Comparison of ENCODE assay signal across 33 cellular contexts in the genomic region with DNA sequence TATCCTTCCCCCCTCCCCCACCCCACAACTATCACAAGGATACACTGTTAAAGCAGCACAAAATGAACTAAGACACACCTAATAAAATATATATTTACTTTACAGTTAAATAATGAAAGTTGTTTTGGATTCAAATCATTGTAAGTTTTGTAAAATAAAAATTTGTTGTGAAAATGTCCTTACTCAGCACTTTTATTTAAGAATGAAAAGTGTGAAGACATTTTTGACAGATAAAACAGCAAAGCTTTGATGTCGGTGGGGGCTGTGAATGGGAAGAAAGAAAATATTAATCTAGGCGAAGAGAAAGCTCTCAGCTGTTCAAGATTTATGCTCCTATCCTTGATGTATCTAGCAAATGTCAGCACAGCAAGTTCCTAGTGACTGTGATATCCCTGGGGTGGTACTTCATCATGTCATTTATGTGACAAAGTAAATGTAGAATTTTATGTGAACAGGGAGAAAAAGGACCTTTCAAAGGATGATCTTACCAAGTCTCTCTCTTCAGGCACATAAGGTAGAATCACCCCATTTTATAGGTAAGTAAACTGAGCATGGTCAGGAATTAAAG.
"Had no signal": no experiment of that assay in that cellular context is flagged by ENCODE, and none has a peak within 500 bp of the region (broad histone marks: within the 10 kb centered on the region; RNA-seq: fewer than 3 reads in every experiment).

No MANE protein-coding gene starts in this region.

- H3K27me3 Mint-ChIP-seq: activated CD4-positive, alpha-beta memory T cell treated with anti-CD3 and anti-CD28 coated beads for 36 hours; activated CD4-positive, alpha-beta T cell treated with anti-CD3 and anti-CD28 coated beads for 36 hours; activated CD4-positive, alpha-beta T cell treated with anti-CD3 and anti-CD28 coated beads, Interleukin-2, amount 10 ng/mL, durations not matched to agents 24 days and 14 days; activated CD8-positive, alpha-beta memory T cell treated with anti-CD3 and anti-CD28 coated beads, Interleukin-2, amount 10 ng/mL, durations not matched to agents 7 days and 5 days; activated naive CD4-positive, alpha-beta T cell treated with anti-CD3 and anti-CD28 coated beads, Interleukin-2, amount 50 U/mL, for 24 hours; activated naive CD8-positive, alpha-beta T cell treated with anti-CD3 and anti-CD28 coated beads, Interleukin-2, amount 10 ng/mL, durations not matched to agents 7 days and 5 days; brain; dendritic cell treated with granulocyte-macrophage colony-stimulating factor and Interleukin-4, amounts not matched to agents 40 ng/mL and 50 ng/mL, for 4 days had no signal

- H3K27me3 ChIP-seq: ascending aorta, breast epithelium, cardiac muscle cell, esophagus muscularis mucosa, gastrocnemius medialis, heart left ventricle had no signal

- H3K4me3 Mint-ChIP-seq: activated CD4-positive, alpha-beta memory T cell treated with anti-CD3 and anti-CD28 coated beads for 36 hours; activated CD4-positive, alpha-beta T cell treated with anti-CD3 and anti-CD28 coated beads for 36 hours; activated CD4-positive, alpha-beta T cell treated with anti-CD3 and anti-CD28 coated beads, Interleukin-2, amount 10 ng/mL, durations not matched to agents 24 days and 14 days; activated CD8-positive, alpha-beta memory T cell treated with anti-CD3 and anti-CD28 coated beads, Interleukin-2, amount 10 ng/mL, durations not matched to agents 7 days and 5 days; activated CD8-positive, alpha-beta T cell treated with anti-CD3 and anti-CD28 coated beads, Interleukin-2, amount 10 ng/mL, durations not matched to agents 7 days and 5 days; activated naive CD4-positive, alpha-beta T cell treated with anti-CD3 and anti-CD28 coated beads for 36 hours; activated naive CD4-positive, alpha-beta T cell treated with anti-CD3 and anti-CD28 coated beads, Interleukin-2, amount 50 U/mL, for 24 hours; activated naive CD8-positive, alpha-beta T cell treated with anti-CD3 and anti-CD28 coated beads, Interleukin-2, amount 10 ng/mL, durations not matched to agents 7 days and 5 days; activated T-helper 1 cell treated with anti-CD3 and anti-CD28 coated beads, Interleukin-12 subunit alpha, Interleukin-12 subunit beta, Interleukin-2, Interleukin-4 antibody, amounts not matched to agents 30 ng/mL and 10 ng/mL and 1 ng/mL, durations not matched to agents 14 hours and 24 hours and 36 hours; brain; dendritic cell treated with granulocyte-macrophage colony-stimulating factor and Interleukin-4, amounts not matched to agents 40 ng/mL and 50 ng/mL, for 4 days; endodermal cell had no signal

- DNase-seq: activated CD4-positive, alpha-beta memory T cell treated with anti-CD3 and anti-CD28 coated beads for 36 hours; activated CD4-positive, alpha-beta T cell treated with anti-CD3 and anti-CD28 coated beads for 36 hours; activated CD4-positive, alpha-beta T cell treated with anti-CD3 and anti-CD28 coated beads, Interleukin-2, amount 10 ng/mL, durations not matched to agents 24 days and 14 days; activated CD4-positive, CD25-positive, alpha-beta regulatory T cell; activated CD4-positive, CD25-positive, alpha-beta regulatory T cell treated with anti-CD3 and anti-CD28 coated beads, Interleukin-2, amount 50 U/mL, for 72 hours; activated CD8-positive, alpha-beta memory T cell treated with anti-CD3 and anti-CD28 coated beads, Interleukin-2, amount 10 ng/mL, durations not matched to agents 7 days and 5 days; activated CD8-positive, alpha-beta memory T cell treated with anti-CD3 and anti-CD28 coated beads, Interleukin-2, amount 50 U/mL, for 4 hours; activated CD8-positive, alpha-beta T cell treated with anti-CD3 and anti-CD28 coated beads, Interleukin-2, amount 10 ng/mL, durations not matched to agents 7 days and 5 days; activated effector memory CD4-positive, alpha-beta T cell treated with anti-CD3 and anti-CD28 coated beads, Interleukin-2, amount 50 U/mL, for 16 hours; activated naive CD4-positive, alpha-beta T cell treated with anti-CD3 and anti-CD28 coated beads for 36 hours; activated naive CD8-positive, alpha-beta T cell treated with anti-CD3 and anti-CD28 coated beads, Interleukin-2, amount 10 ng/mL, durations not matched to agents 7 days and 5 days; activated T-cell treated with anti-CD3 and anti-CD28 coated beads, Interleukin-2, amount 50 U/mL, for 1 hour; activated T-cell treated with anti-CD3 and anti-CD28 coated beads, Interleukin-2, amount 50 U/mL, for 48 hours; central memory CD4-positive, alpha-beta T cell; dorsolateral prefrontal cortex; effector memory CD4-positive, alpha-beta T cell; endodermal cell; erythroblast; foreskin keratinocyte; gastrocnemius medialis; glutamatergic neuron; heart left ventricle; T-helper 9 cell had no signal

- H3K27ac Mint-ChIP-seq: activated CD4-positive, alpha-beta memory T cell treated with anti-CD3 and anti-CD28 coated beads for 36 hours; activated CD4-positive, alpha-beta T cell treated with anti-CD3 and anti-CD28 coated beads for 36 hours; activated CD4-positive, alpha-beta T cell treated with anti-CD3 and anti-CD28 coated beads, Interleukin-2, amount 10 ng/mL, durations not matched to agents 24 days and 14 days; activated CD8-positive, alpha-beta memory T cell treated with anti-CD3 and anti-CD28 coated beads, Interleukin-2, amount 10 ng/mL, durations not matched to agents 7 days and 5 days; activated CD8-positive, alpha-beta T cell treated with anti-CD3 and anti-CD28 coated beads, Interleukin-2, amount 10 ng/mL, durations not matched to agents 7 days and 5 days; activated naive CD4-positive, alpha-beta T cell treated with anti-CD3 and anti-CD28 coated beads for 36 hours; activated naive CD4-positive, alpha-beta T cell treated with anti-CD3 and anti-CD28 coated beads, Interleukin-2, amount 50 U/mL, for 24 hours; activated naive CD8-positive, alpha-beta T cell treated with anti-CD3 and anti-CD28 coated beads, Interleukin-2, amount 10 ng/mL, durations not matched to agents 7 days and 5 days; activated T-helper 1 cell treated with anti-CD3 and anti-CD28 coated beads, Interleukin-12 subunit alpha, Interleukin-12 subunit beta, Interleukin-2, Interleukin-4 antibody, amounts not matched to agents 30 ng/mL and 10 ng/mL and 1 ng/mL, durations not matched to agents 14 hours and 24 hours and 36 hours; activated T-helper 2 cell treated with anti-CD3 and anti-CD28 coated beads, Interferon-gamma antibody, Interleukin-2, Interleukin-4, amounts not matched to agents 10 μg/mL and 5 μg/mL and 100 μg/mL, durations not matched to agents 14 hours and 24 hours and 36 hours; brain; dendritic cell treated with granulocyte-macrophage colony-stimulating factor and Interleukin-4, amounts not matched to agents 40 ng/mL and 50 ng/mL, for 4 days; endodermal cell had no signal

- H3K9me3 Mint-ChIP-seq: activated CD4-positive, alpha-beta T cell treated with anti-CD3 and anti-CD28 coated beads, Interleukin-2, amount 10 ng/mL, durations not matched to agents 24 days and 14 days; activated naive CD4-positive, alpha-beta T cell treated with anti-CD3 and anti-CD28 coated beads for 36 hours; activated naive CD4-positive, alpha-beta T cell treated with anti-CD3 and anti-CD28 coated beads, Interleukin-2, amount 50 U/mL, for 24 hours; activated naive CD8-positive, alpha-beta T cell treated with anti-CD3 and anti-CD28 coated beads, Interleukin-2, amount 10 ng/mL, durations not matched to agents 7 days and 5 days; activated T-helper 1 cell treated with anti-CD3 and anti-CD28 coated beads, Interleukin-12 subunit alpha, Interleukin-12 subunit beta, Interleukin-2, Interleukin-4 antibody, amounts not matched to agents 30 ng/mL and 10 ng/mL and 1 ng/mL, durations not matched to agents 14 hours and 24 hours and 36 hours; brain; dendritic cell treated with granulocyte-macrophage colony-stimulating factor and Interleukin-4, amounts not matched to agents 40 ng/mL and 50 ng/mL, for 4 days; endodermal cell had no signal

- H3K4me1 ChIP-seq: ascending aorta, breast epithelium, esophagus muscularis mucosa, foreskin keratinocyte, gastrocnemius medialis, heart left ventricle had no signal

- H3K36me3 ChIP-seq: ascending aorta, breast epithelium, cardiac muscle cell, esophagus muscularis mucosa, gastrocnemius medialis, heart left ventricle had no signal

- H3K9me3 ChIP-seq: ascending aorta, breast epithelium, esophagus muscularis mucosa, gastrocnemius medialis, heart left ventricle had no signal

- H3K27ac ChIP-seq: ascending aorta, breast epithelium, cardiac muscle cell, coronary artery, dorsolateral prefrontal cortex, esophagus muscularis mucosa, foreskin keratinocyte, gastrocnemius medialis, heart left ventricle had no signal

- H3K4me1 Mint-ChIP-seq: activated CD4-positive, alpha-beta T cell treated with anti-CD3 and anti-CD28 coated beads for 36 hours; activated CD4-positive, alpha-beta T cell treated with anti-CD3 and anti-CD28 coated beads, Interleukin-2, amount 10 ng/mL, durations not matched to agents 24 days and 14 days; activated CD8-positive, alpha-beta memory T cell treated with anti-CD3 and anti-CD28 coated beads, Interleukin-2, amount 10 ng/mL, durations not matched to agents 7 days and 5 days; activated naive CD4-positive, alpha-beta T cell treated with anti-CD3 and anti-CD28 coated beads, Interleukin-2, amount 50 U/mL, for 24 hours; activated naive CD8-positive, alpha-beta T cell treated with anti-CD3 and anti-CD28 coated beads, Interleukin-2, amount 10 ng/mL, durations not matched to agents 7 days and 5 days had no signal

- H3K36me3 Mint-ChIP-seq: activated CD4-positive, alpha-beta memory T cell treated with anti-CD3 and anti-CD28 coated beads for 36 hours; activated CD8-positive, alpha-beta memory T cell treated with anti-CD3 and anti-CD28 coated beads, Interleukin-2, amount 10 ng/mL, durations not matched to agents 7 days and 5 days; activated naive CD4-positive, alpha-beta T cell treated with anti-CD3 and anti-CD28 coated beads, Interleukin-2, amount 50 U/mL, for 24 hours; activated naive CD8-positive, alpha-beta T cell treated with anti-CD3 and anti-CD28 coated beads, Interleukin-2, amount 10 ng/mL, durations not matched to agents 7 days and 5 days; brain had no signal

- ATAC-seq: activated CD4-positive, alpha-beta T cell treated with anti-CD3 and anti-CD28 coated beads for 36 hours; activated CD8-positive, alpha-beta memory T cell treated with anti-CD3 and anti-CD28 coated beads, Interleukin-2, amount 10 ng/mL, durations not matched to agents 7 days and 5 days; activated CD8-positive, alpha-beta T cell treated with anti-CD3 and anti-CD28 coated beads, Interleukin-2, amount 10 ng/mL, durations not matched to agents 7 days and 5 days; foreskin keratinocyte; gastrocnemius medialis; heart left ventricle had no signal

- H3K4me3 ChIP-seq: ascending aorta, breast epithelium, cardiac muscle cell, coronary artery, dorsolateral prefrontal cortex, esophagus muscularis mucosa, gastrocnemius medialis, heart left ventricle had no signal
